17 cellular contexts compared by ENCODE assay signal in genomic region chr12:81207173-81207572, GRCh38.
DNase-seq lines count a peak whose midpoint lies in the region; ATAC-seq and TF ChIP-seq lines count a peak whose summit lies in the region.
"Had no signal": no experiment of that assay in that cellular context is flagged by ENCODE, and none has a peak within 500 bp of the region (broad histone marks: within the 10 kb centered on the region; RNA-seq: fewer than 3 reads in every experiment).

No MANE protein-coding gene starts in this region.

- H3K27me3 ChIP-seq in cardiac muscle cell (no peaks in the 10 kb centered on the region), right cardiac atrium (ENCODE audit: control insufficient read depth, insufficient read depth) (no peaks in the 10 kb centered on the region), endodermal cell (ENCODE audit: control insufficient read depth, insufficient read depth, low read length, poor library complexity, severe bottlenecking) (no peaks in the 10 kb centered on the region), mesendoderm (ENCODE audit: insufficient read depth, low read length, poor library complexity) (no peaks in the 10 kb centered on the region)
- H3K27me3 ChIP-seq: BE2C, MG63, SJCRH30 had no signal

- no peaks in the 10 kb centered on the region for H3K9me3 Mint-ChIP-seq in endodermal cell

- H3K9ac ChIP-seq in endodermal cell (ENCODE audit: extremely low read depth, low read length, poor library complexity, severe bottlenecking) (no peak overlapping the region), mesendoderm (ENCODE audit: low read length) (no peak overlapping the region)

- intact Hi-C loops in right cardiac atrium (cut with DNase I), result no loop called here
- intact Hi-C loops in Right ventricle myocardium inferior (cut with DNase I), result no loop called here
- intact Hi-C loops in mucosa of descending colon (cut with DNase I, micrococcal nuclease), result no loop called here

- H3K4me3 Mint-ChIP-seq in endodermal cell, result peak overlapping the region; percentile 7
- H3K4me3 Mint-ChIP-seq: CD4-positive, CD25-positive, alpha-beta regulatory T cell had no signal

- no peak overlapping the region for H3K4ac ChIP-seq in mesendoderm (ENCODE audit: low read depth, low read length)

- H3K4me2 ChIP-seq in mesendoderm (ENCODE audit: low read length), result no peak overlapping the region

- H3K4me3 ChIP-seq in cardiac muscle cell, result no peak overlapping the region
- H3K4me3 ChIP-seq in right cardiac atrium (ENCODE audit: low read length), result no peak overlapping the region
- H3K4me3 ChIP-seq in endodermal cell (ENCODE audit: low read length), result no peak overlapping the region
- H3K4me3 ChIP-seq in mesendoderm (ENCODE audit: low read length), result no peak overlapping the region
- no peak overlapping the region for H3K4me3 ChIP-seq in mucosa of descending colon
- H3K4me3 ChIP-seq: MG63, SJCRH30 had no signal

- no peak overlapping the region for H3K18ac ChIP-seq in mesendoderm (ENCODE audit: low read length)

- 93% methylated on average over 1 of the region's 1 CpG for WGBS in right cardiac atrium
- 33 to 40% methylated on average over 1 of the region's 1 CpG for WGBS in endodermal cell (ENCODE audit: insufficient coverage in 1 of 2, insufficient read length in 1 of 2), 2 experiments
- no CpG with 5 or more reads among the region's 1 CpG for WGBS in mesendoderm (ENCODE audit: extremely low coverage, insufficient coverage, low lambda C conversion rate)

- no peak overlapping the region for H3K23ac ChIP-seq in mesendoderm (ENCODE audit: low read length)

- H2BK15ac ChIP-seq in mesendoderm (replicated peaks; ENCODE audit: low read depth), result no peak overlapping the region

- no peaks in the 10 kb centered on the region for H3K79me1 ChIP-seq in mesendoderm (ENCODE audit: low read length)

- H2AK5ac ChIP-seq in mesendoderm (ENCODE audit: low read length), result no peak overlapping the region

- H2BK120ac ChIP-seq in mesendoderm (ENCODE audit: low read depth, low read length), result no peak overlapping the region

- no peaks in the 10 kb centered on the region for H3K27me3 Mint-ChIP-seq in endodermal cell (ENCODE audit: insufficient read depth)
- H3K27me3 Mint-ChIP-seq: CD4-positive, CD25-positive, alpha-beta regulatory T cell had no signal

- DNase-seq in cardiac muscle cell (ENCODE audit: low read depth in 1 of 2, low spot score in 1 of 2) (no peak), right cardiac atrium (no peak), endodermal cell (no peak), mesendoderm (peak; percentile 27), NK-92 (lab: John Stamatoyannopoulos, UW; ENCODE audit: unreplicated experiment) (no peak), Right ventricle myocardium inferior (ENCODE audit: missing footprints) (no peak), mucosa of descending colon (no peak)
- no peak for DNase-seq in activated naive CD4-positive, alpha-beta T cell treated with Interleukin-2 at 50 U/mL for 16 hours
- DNase-seq: BE2C; Caco-2; CD4-positive, CD25-positive, alpha-beta regulatory T cell; GDM1; HCEC 1CT; Kasumi-1; MG63; NCI-H1048; SJCRH30 had no signal

- peaks cover 2% of the 10 kb centered on the region for H3K36me3 Mint-ChIP-seq in endodermal cell (ENCODE audit: low read depth)
- H3K36me3 Mint-ChIP-seq: CD4-positive, CD25-positive, alpha-beta regulatory T cell had no signal

- H3K36me3 ChIP-seq in cardiac muscle cell, result no peaks in the 10 kb centered on the region
- H3K36me3 ChIP-seq in endodermal cell (ENCODE audit: control insufficient read depth, insufficient read depth, low read length), result peaks cover 9% of the 10 kb centered on the region
- no peaks in the 10 kb centered on the region for H3K36me3 ChIP-seq in mesendoderm (ENCODE audit: control insufficient read depth, insufficient read depth, low read length)
- H3K36me3 ChIP-seq in mucosa of descending colon (ENCODE audit: low read depth), result no peaks in the 10 kb centered on the region
- H3K36me3 ChIP-seq: BE2C, MG63, SJCRH30 had no signal

- TF ChIP-seq CTCF in cardiac muscle cell (IDR thresholded peaks at IDR 0.05; ENCODE audit: low read depth, low read length), result no peak
- no peak for TF ChIP-seq CTCF in endodermal cell (conservative IDR thresholded peaks at IDR 0.05)
- TF ChIP-seq CTCF in mucosa of descending colon (IDR thresholded peaks at IDR 0.05), result no peak

- H3K27ac Mint-ChIP-seq in endodermal cell, result peak overlapping the region; percentile 1
- H3K27ac Mint-ChIP-seq: CD4-positive, CD25-positive, alpha-beta regulatory T cell had no signal

- H3K9me3 ChIP-seq in cardiac muscle cell (ENCODE audit: low read depth), result no peaks in the 10 kb centered on the region
- no peaks in the 10 kb centered on the region for H3K9me3 ChIP-seq in right cardiac atrium (ENCODE audit: control insufficient read depth, low read length)
- no peaks in the 10 kb centered on the region for H3K9me3 ChIP-seq in endodermal cell (ENCODE audit: control insufficient read depth, low read length)
- no peaks in the 10 kb centered on the region for H3K9me3 ChIP-seq in mucosa of descending colon
- H3K9me3 ChIP-seq: BE2C, Caco-2, MG63, SJCRH30 had no signal

- H3K4me1 ChIP-seq in cardiac muscle cell (ENCODE audit: low read depth) (peaks cover 11% of the 10 kb centered on the region), right cardiac atrium (ENCODE audit: control insufficient read depth, insufficient read depth, low read length) (peaks cover 2% of the 10 kb centered on the region), endodermal cell (ENCODE audit: control insufficient read depth, insufficient read depth, low read length) (peaks cover 25% of the 10 kb centered on the region), mesendoderm (ENCODE audit: control insufficient read depth, low read depth, low read length) (peaks cover 5% of the 10 kb centered on the region), mucosa of descending colon (ENCODE audit: low read depth) (peaks cover 12% of the 10 kb centered on the region)
- H3K4me1 ChIP-seq: BE2C had no signal

- H3K27ac ChIP-seq in cardiac muscle cell (peak overlapping the region; percentile 13), right cardiac atrium (ENCODE audit: low read length) (no peak overlapping the region), endodermal cell (ENCODE audit: low read depth, low read length) (peak overlapping the region; percentile 22), mesendoderm (ENCODE audit: low read depth, low read length) (no peak overlapping the region)
- H3K27ac ChIP-seq: SJCRH30 had no signal

- ATAC-seq in right cardiac atrium (no peak), Right ventricle myocardium inferior (no peak), mucosa of descending colon (no peak)

- no peaks in the 10 kb centered on the region for H3K79me2 ChIP-seq in mesendoderm (ENCODE audit: control insufficient read depth, insufficient read depth, low read length)

- no peak overlapping the region for H4K8ac ChIP-seq in mesendoderm (ENCODE audit: low read depth, low read length)

- no peak overlapping the region for H2BK5ac ChIP-seq in mesendoderm (ENCODE audit: low read length)

- H4K5ac ChIP-seq in mesendoderm (ENCODE audit: low read length), result no peak overlapping the region

- H3K56ac ChIP-seq in mesendoderm (ENCODE audit: low read length), result no peak overlapping the region

- H3K4me1 Mint-ChIP-seq in endodermal cell, result peaks cover 65% of the 10 kb centered on the region
- H3K4me1 Mint-ChIP-seq: CD4-positive, CD25-positive, alpha-beta regulatory T cell had no signal

Comparison
In these comparisons a context has a peak if more than half of its experiments do, and no peak if none do; other contexts are left out.
1. H3K27ac ChIP-seq: peak in cardiac muscle cell (single experiment) and endodermal cell (single experiment); none in right cardiac atrium (single experiment) and mesendoderm (single experiment).